ENCODE assay signal across 9 cellular contexts in the genomic region with DNA sequence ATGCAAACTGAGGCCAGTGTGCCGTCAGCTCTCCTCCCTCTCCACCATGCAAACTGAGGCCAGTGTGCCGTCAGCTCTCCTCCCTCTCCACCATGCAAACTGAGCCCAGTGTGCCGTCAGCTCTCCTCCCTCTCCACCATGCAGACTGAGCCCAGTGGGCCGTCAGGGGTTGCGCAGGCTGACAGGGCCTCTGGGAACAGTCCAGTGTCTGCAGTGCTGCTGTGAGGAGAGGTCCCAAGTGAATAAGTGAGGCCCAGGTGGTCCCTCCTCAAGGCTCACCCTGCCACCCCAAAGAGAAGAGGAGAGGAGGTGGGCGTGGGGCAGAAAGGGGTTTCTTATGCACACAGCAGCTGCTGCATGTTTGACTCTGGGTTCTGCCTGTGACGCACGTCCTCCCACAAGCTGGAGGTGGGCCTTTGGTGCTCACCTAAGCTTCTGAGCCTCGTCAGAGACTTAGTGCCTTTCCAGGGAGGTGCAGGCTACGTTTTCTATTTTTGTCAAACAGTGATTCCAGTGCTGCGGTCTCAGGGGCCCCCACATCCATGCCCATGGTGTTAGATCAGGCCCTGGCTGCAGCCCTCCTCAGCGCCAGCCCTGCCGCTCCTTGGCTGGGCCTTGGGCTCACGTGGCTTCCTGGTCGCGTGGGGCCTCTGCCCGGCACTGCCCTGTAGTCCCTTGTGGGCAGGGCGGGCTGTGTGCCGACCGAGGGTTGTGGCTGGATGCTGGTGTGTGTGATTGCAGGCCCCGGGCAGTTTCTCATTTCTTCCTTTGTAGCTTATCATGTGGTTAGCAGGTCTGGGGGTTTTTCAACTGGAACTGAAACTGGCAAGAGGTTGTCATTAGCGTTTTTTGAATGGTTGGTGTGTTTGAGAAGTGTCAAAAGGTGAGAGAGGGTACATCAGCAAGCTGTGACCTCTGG. TPM values are rescaled to one million over a fixed set of nuclear protein-coding genes. Genes with fewer than 3 reads are reported as not detected.
DNase-seq lines count a peak whose midpoint lies in the region; ATAC-seq and TF ChIP-seq lines count a peak whose summit lies in the region.
"Had no signal": no experiment of that assay in that cellular context is flagged by ENCODE, and none has a peak within 500 bp of the region (broad histone marks: within the 10 kb centered on the region; RNA-seq: fewer than 3 reads in every experiment).

No MANE protein-coding gene starts in this region.

- H3K27me3 ChIP-seq in uterus, result no peaks in the 10 kb centered on the region

- H3K4me1 ChIP-seq in uterus, result peaks cover 0 to 7% of the 10 kb centered on the region in 2 donors

- peak; percentile 78 for DNase-seq in NAMALWA (ENCODE audit: low spot score)
- peak; percentile 11 to 68 for DNase-seq in hippocampal formation (lab: John Stamatoyannopoulos, UW)
- DNase-seq in islet precursor cell, result no peak
- no peak for DNase-seq in uterus
- DNase-seq in NCI-H1105 (lab: John Stamatoyannopoulos, UW), result no peak
- DNase-seq in NCI-H446 (lab: John Stamatoyannopoulos, UW), result no peak

- no peak for TF ChIP-seq CTCF in uterus (IDR thresholded peaks at IDR 0.05)

- no peak for TF ChIP-seq POLR2A in uterus (IDR thresholded peaks at IDR 0.05)

- no peaks in the 10 kb centered on the region for H3K36me3 ChIP-seq in uterus

- intact Hi-C loops in uterus (cut with DNase I; ENCODE audit: low total_unique reads), result no loop called here

- H3K9me3 ChIP-seq in uterus, result no peaks in the 10 kb centered on the region

- ATAC-seq in GM18858 (IDR thresholded peaks at IDR 0.05; ENCODE audit: unreplicated experiment) (peak; percentile 74), HG02571 (IDR thresholded peaks at IDR 0.05; ENCODE audit: unreplicated experiment) (peak; percentile 67)
- ATAC-seq: Panc1 had no signal

- H3K4me3 ChIP-seq in uterus, result no peak overlapping the region

- no peak overlapping the region for H3K27ac ChIP-seq in uterus

RNA-seq across cellular contexts. Expression of a gene that starts 7.1 kb away (rescaled TPM):
- 10 to 100 TPM in 3 of 4 donors, 1 to 10 TPM in 1; 5.6 to 54.6 (median 17.7) TPM for total RNA-seq in uterus

RNA-seq across cellular contexts. Expression of a gene that starts 42.8 kb away (rescaled TPM):
- total RNA-seq in uterus, result 100 to 1,000 TPM in 1 of 4 donors, 10 to 100 TPM in 3; 52.6 to 173 (median 75.0) TPM

Comparison
In these comparisons a context has a peak if more than half of its experiments do, and no peak if none do; other contexts are left out.
1. DNase-seq: peak in NAMALWA (single experiment) and hippocampal formation (2 of 2); none in islet precursor cell (single experiment), uterus (0 of 2), NCI-H1105 (single experiment) and NCI-H446 (0 of 2).